In genomic region chr3:13403818-13404216, GRCh38 we compare ENCODE assay signal across 24 cellular contexts. TPM values are rescaled to one million over a fixed set of nuclear protein-coding genes. Genes with fewer than 3 reads are reported as not detected.
DNase-seq lines count a peak whose midpoint lies in the region; ATAC-seq and TF ChIP-seq lines count a peak whose summit lies in the region.
"Had no signal": no experiment of that assay in that cellular context is flagged by ENCODE, and none has a peak within 500 bp of the region (broad histone marks: within the 10 kb centered on the region; RNA-seq: fewer than 3 reads in every experiment).

No MANE protein-coding gene starts in this region.

- TF ChIP-seq CTCF in CD8-positive, alpha-beta T cell (IDR thresholded peaks at IDR 0.05) = no peak
- no peak for TF ChIP-seq CTCF in HEK293 (tag by site-specific recombination; IDR thresholded peaks at IDR 0.05)
- no peak for TF ChIP-seq CTCF in natural killer cell (IDR thresholded peaks at IDR 0.05)
- no peak for TF ChIP-seq CTCF in dorsolateral prefrontal cortex (IDR thresholded peaks at IDR 0.05 in 54 of 56, conservative IDR thresholded peaks at IDR 0.05 in 2 of 56; ENCODE audit: low read depth in 1 of 56, partially characterized antibody in 56 of 56)

- peaks cover 10% of the 10 kb centered on the region for H3K9me3 Mint-ChIP-seq in CD8-positive, alpha-beta T cell
- peaks cover 8% of the 10 kb centered on the region for H3K9me3 Mint-ChIP-seq in activated naive CD8-positive, alpha-beta T cell treated with anti-CD3 and anti-CD28 coated beads, Interleukin-2, amount 50 U/mL, for 24 hours
- peaks cover 0 to 4% of the 10 kb centered on the region in 2 donors for H3K9me3 Mint-ChIP-seq in natural killer cell

- no peaks in the 10 kb centered on the region for H3K27me3 ChIP-seq in CD8-positive, alpha-beta T cell (ENCODE audit: insufficient read depth, low read length)
- no peaks in the 10 kb centered on the region for H3K27me3 ChIP-seq in dorsolateral prefrontal cortex
- H3K27me3 ChIP-seq: body of pancreas, esophagus muscularis mucosa, Peyer's patch, upper lobe of right lung had no signal

- POLR2A ChIA-PET in CD8-positive, alpha-beta T cell (lab: Charles Lee) = interaction anchor here (0.9 kb wide), 1 partner anchor 48 kb away, joined by 3 read pairs; no protein-coding TSS in a partner anchor
- POLR2A ChIA-PET in HEK293 (lab: Yijun Ruan, JAX) = no interaction called here

- no peak for ATAC-seq in CD8-positive, alpha-beta T cell
- ATAC-seq in activated naive CD8-positive, alpha-beta T cell treated with anti-CD3 and anti-CD28 coated beads, Interleukin-2, amount 50 U/mL, for 24 hours = no peak
- ATAC-seq in natural killer cell = no peak
- ATAC-seq in GM18870 (IDR thresholded peaks at IDR 0.05; ENCODE audit: unreplicated experiment) = no peak
- ATAC-seq: body of pancreas, upper lobe of right lung had no signal

- CTCF ChIA-PET in CD8-positive, alpha-beta T cell (lab: Charles Lee) = interaction anchor here (1.0 kb wide), 1 partner anchor 48 kb away, joined by 4 read pairs; no protein-coding TSS in a partner anchor
- CTCF ChIA-PET in HEK293 (lab: Yijun Ruan, JAX) = interaction anchor here (0.6 kb wide), 1 partner anchor 719 kb away, joined by 4 read pairs; no protein-coding TSS in a partner anchor

- no peak overlapping the region for H3K4me3 Mint-ChIP-seq in CD8-positive, alpha-beta T cell
- H3K4me3 Mint-ChIP-seq in activated naive CD8-positive, alpha-beta T cell treated with anti-CD3 and anti-CD28 coated beads, Interleukin-2, amount 50 U/mL, for 24 hours = no peak overlapping the region
- no peak overlapping the region for H3K4me3 Mint-ChIP-seq in natural killer cell
- H3K4me3 Mint-ChIP-seq: activated CD4-positive, alpha-beta T cell treated with anti-CD3 and anti-CD28 coated beads, Interleukin-2, amount 10 ng/mL, durations not matched to agents 24 days and 14 days; neural crest cell had no signal

- H3K36me3 Mint-ChIP-seq in CD8-positive, alpha-beta T cell = peaks cover 41% of the 10 kb centered on the region
- H3K36me3 Mint-ChIP-seq in activated naive CD8-positive, alpha-beta T cell treated with anti-CD3 and anti-CD28 coated beads, Interleukin-2, amount 50 U/mL, for 24 hours (ENCODE audit: low read depth) = peaks cover 27% of the 10 kb centered on the region
- no peaks in the 10 kb centered on the region for H3K36me3 Mint-ChIP-seq in natural killer cell

- H3K27ac Mint-ChIP-seq in CD8-positive, alpha-beta T cell = peak overlapping the region; percentile 78
- peak overlapping the region; percentile 19 for H3K27ac Mint-ChIP-seq in activated naive CD8-positive, alpha-beta T cell treated with anti-CD3 and anti-CD28 coated beads, Interleukin-2, amount 50 U/mL, for 24 hours
- peak overlapping the region; percentile 72 to 75 for H3K27ac Mint-ChIP-seq in natural killer cell
- H3K27ac Mint-ChIP-seq: activated CD4-positive, alpha-beta T cell treated with anti-CD3 and anti-CD28 coated beads, Interleukin-2, amount 10 ng/mL, durations not matched to agents 24 days and 14 days; progenitor cell of endocrine pancreas had no signal

- H3K36me3 ChIP-seq in CD8-positive, alpha-beta T cell (ENCODE audit: insufficient read depth, low read length) = peaks cover 3% of the 10 kb centered on the region
- H3K36me3 ChIP-seq in HEK293 (ENCODE audit: control insufficient read depth in 2 of 2, insufficient read depth in 1 of 2, low read length in 2 of 2) = peaks cover 3 to 16% of the 10 kb centered on the region in 2 experiments; a peak in 2 of 3 replicates
- H3K36me3 ChIP-seq: left ventricle myocardium inferior, Peyer's patch, upper lobe of right lung had no signal

- H3K4me1 ChIP-seq in CD8-positive, alpha-beta T cell (ENCODE audit: insufficient read depth, low read length) = peaks cover 34% of the 10 kb centered on the region
- H3K4me1 ChIP-seq in HEK293 (ENCODE audit: control insufficient read depth, insufficient read depth, low read length) = no peaks in the 10 kb centered on the region
- H3K4me1 ChIP-seq: body of pancreas, esophagus muscularis mucosa, left ventricle myocardium inferior, Peyer's patch, upper lobe of right lung had no signal

- H3K9me3 ChIP-seq in CD8-positive, alpha-beta T cell (ENCODE audit: low read length) = peaks cover 14% of the 10 kb centered on the region
- no peaks in the 10 kb centered on the region for H3K9me3 ChIP-seq in HEK293 (ENCODE audit: control insufficient read depth, insufficient read depth, low read depth, low read length)
- H3K9me3 ChIP-seq: body of pancreas had no signal

- peaks cover 60% of the 10 kb centered on the region for H3K4me1 Mint-ChIP-seq in CD8-positive, alpha-beta T cell (ENCODE audit: low read depth)
- H3K4me1 Mint-ChIP-seq in activated naive CD8-positive, alpha-beta T cell treated with anti-CD3 and anti-CD28 coated beads, Interleukin-2, amount 50 U/mL, for 24 hours = peaks cover 29% of the 10 kb centered on the region
- H3K4me1 Mint-ChIP-seq in natural killer cell = peaks cover 41 to 61% of the 10 kb centered on the region in 2 donors

- H3K27ac ChIP-seq in CD8-positive, alpha-beta T cell (ENCODE audit: low read depth, low read length) = no peak overlapping the region
- H3K27ac ChIP-seq in HEK293 (ENCODE audit: extremely low read depth, low read depth, low read length) (no peak overlapping the region), dorsolateral prefrontal cortex (no peak overlapping the region)
- H3K27ac ChIP-seq: body of pancreas, esophagus muscularis mucosa, left ventricle myocardium inferior, Peyer's patch, upper lobe of right lung had no signal

- H3K27me3 Mint-ChIP-seq in CD8-positive, alpha-beta T cell (ENCODE audit: low read depth) = no peaks in the 10 kb centered on the region
- no peaks in the 10 kb centered on the region for H3K27me3 Mint-ChIP-seq in activated naive CD8-positive, alpha-beta T cell treated with anti-CD3 and anti-CD28 coated beads, Interleukin-2, amount 50 U/mL, for 24 hours
- H3K27me3 Mint-ChIP-seq in natural killer cell (ENCODE audit: low read depth in 2 of 2) = no peaks in the 10 kb centered on the region
- H3K27me3 Mint-ChIP-seq: activated CD4-positive, alpha-beta T cell treated with anti-CD3 and anti-CD28 coated beads, Interleukin-2, amount 10 ng/mL, durations not matched to agents 24 days and 14 days; progenitor cell of endocrine pancreas had no signal

- intact Hi-C loops in CD8-positive, alpha-beta T cell (cut with DNase I, micrococcal nuclease) = no loop called here
- intact Hi-C loops in natural killer cell (cut with micrococcal nuclease) = no loop called here
- intact Hi-C loops in dorsolateral prefrontal cortex (cut with DNase I) = no loop called here

- H3K4me3 ChIP-seq in CD8-positive, alpha-beta T cell (ENCODE audit: low read depth, low read length) = no peak overlapping the region
- no peak overlapping the region for H3K4me3 ChIP-seq in HEK293 (ENCODE audit: low read depth, low read length)
- H3K4me3 ChIP-seq in dorsolateral prefrontal cortex = no peak overlapping the region
- H3K4me3 ChIP-seq: body of pancreas, esophagus muscularis mucosa, left ventricle myocardium inferior, Peyer's patch, upper lobe of right lung had no signal

- no peak for DNase-seq in CD8-positive, alpha-beta T cell
- no peak for DNase-seq in activated naive CD8-positive, alpha-beta T cell treated with anti-CD3 and anti-CD28 coated beads, Interleukin-2, amount 50 U/mL, for 24 hours
- DNase-seq in natural killer cell = no peak
- no peak for DNase-seq in stimulated activated CD8-positive, alpha-beta memory T cell treated with anti-CD3 and anti-CD28 coated beads, Interleukin-4, amount 100 ng/mL, for 48 hours
- no peak for DNase-seq in dorsolateral prefrontal cortex
- DNase-seq in NCI-H526 treated with DMSO at 0.1 percent for 48 hours (lab: John Stamatoyannopoulos, UW) = no peak
- DNase-seq: activated CD4-positive, alpha-beta T cell treated with anti-CD3 and anti-CD28 coated beads, Interleukin-2, amount 10 ng/mL, durations not matched to agents 24 days and 14 days; body of pancreas; DMS53; GF-D8; hypothalamus; left ventricle myocardium inferior; midbrain; MV-4-11; NCI-H146; NCI-H2171 treated with DMSO at 0.1 percent for 48 hours; NCI-H524 treated with DMSO at 0.1 percent for 48 hours; Peyer's patch; upper lobe of right lung had no signal

TF ChIP-seq in HEK293, 187 proteins besides CTCF, POLR2A, EP300 and RAD21:
- TF ChIP-seq OVOL3 (tag by site-specific recombination; IDR thresholded peaks at IDR 0.05) (no peak), ZNF629 (tag by site-specific recombination; IDR thresholded peaks at IDR 0.05) (no peak), ZIC2 (tag by site-specific recombination; IDR thresholded peaks at IDR 0.05) (0 out of 2 replicates have a peak, but pooled peaks have one; percentile 17), PATZ1 (tag by site-specific recombination; IDR thresholded peaks at IDR 0.05) (no peak), ZNF670 (tag by site-specific recombination; IDR thresholded peaks at IDR 0.05; ENCODE audit: low read depth) (no peak)

RNA-seq across cellular contexts. Expression of gene NUP210, which starts 16.3 kb away (rescaled TPM):
- 10 to 100 TPM; 80.6 to 82.6 TPM for total RNA-seq in CD8-positive, alpha-beta T cell
- total RNA-seq in natural killer cell (100 to 1,000 TPM; 156 to 194 (median 179) TPM), dorsolateral prefrontal cortex (10 to 100 TPM; 10.9 to 21.6 (median 16.2) TPM)

Comparison
In these comparisons a context has a peak if more than half of its experiments do, and no peak if none do; other contexts are left out.
1. H3K27ac Mint-ChIP-seq: peak in every context shown above with its lines; median percentile 78 in CD8-positive, alpha-beta T cell; 74 in natural killer cell; 19 in activated naive CD8-positive, alpha-beta T cell treated with anti-CD3 and anti-CD28 coated beads, Interleukin-2, amount 50 U/mL, for 24 hours.